27 cellular contexts compared by ENCODE assay signal in genomic region chr3:25719321-25719720, GRCh38.
"Had no signal": no experiment of that assay in that cellular context is flagged by ENCODE, and none has a peak within 500 bp of the region (broad histone marks: within the 10 kb centered on the region; RNA-seq: fewer than 3 reads in every experiment).

No MANE protein-coding gene starts in this region.

- H3K27me3 ChIP-seq: MG63 had no signal

- H3K4me3 Mint-ChIP-seq: activated B cell treated with CpG ODN at 0.5 μM for 24 hours; activated CD4-positive, alpha-beta T cell treated with anti-CD3 and anti-CD28 coated beads, Interleukin-2, amount 10 ng/mL, durations not matched to agents 24 days and 14 days; activated CD8-positive, alpha-beta memory T cell treated with anti-CD3 and anti-CD28 coated beads, Interleukin-2, amount 10 ng/mL, durations not matched to agents 7 days and 5 days; activated naive CD4-positive, alpha-beta T cell treated with anti-CD3 and anti-CD28 coated beads, Interleukin-2, amount 50 U/mL, for 24 hours; activated T-cell treated with anti-CD3 and anti-CD28 coated beads, Interleukin-2, amount 50 U/mL, for 24 hours; activated T-helper 1 cell treated with anti-CD3 and anti-CD28 coated beads, Interleukin-12 subunit alpha, Interleukin-12 subunit beta, Interleukin-2, Interleukin-4 antibody, amounts not matched to agents 30 ng/mL and 10 ng/mL and 1 ng/mL, durations not matched to agents 14 hours and 24 hours and 36 hours; central memory CD8-positive, alpha-beta T cell; T-helper 17 cell had no signal

- H3K9me3 ChIP-seq: MG63 had no signal

- H3K27me3 Mint-ChIP-seq: activated B cell treated with CpG ODN at 0.5 μM for 24 hours; activated CD4-positive, alpha-beta T cell treated with anti-CD3 and anti-CD28 coated beads, Interleukin-2, amount 10 ng/mL, durations not matched to agents 24 days and 14 days; activated CD8-positive, alpha-beta memory T cell treated with anti-CD3 and anti-CD28 coated beads, Interleukin-2, amount 10 ng/mL, durations not matched to agents 7 days and 5 days; activated naive CD4-positive, alpha-beta T cell treated with anti-CD3 and anti-CD28 coated beads, Interleukin-2, amount 50 U/mL, for 24 hours; activated T-cell treated with anti-CD3 and anti-CD28 coated beads, Interleukin-2, amount 50 U/mL, for 24 hours; central memory CD8-positive, alpha-beta T cell; T-helper 17 cell had no signal

- ATAC-seq: activated CD8-positive, alpha-beta memory T cell treated with anti-CD3 and anti-CD28 coated beads, Interleukin-2, amount 10 ng/mL, durations not matched to agents 7 days and 5 days; T-helper 17 cell had no signal

- H3K4me1 Mint-ChIP-seq: activated B cell treated with CpG ODN at 0.5 μM for 24 hours; activated CD4-positive, alpha-beta T cell treated with anti-CD3 and anti-CD28 coated beads, Interleukin-2, amount 10 ng/mL, durations not matched to agents 24 days and 14 days; activated CD8-positive, alpha-beta memory T cell treated with anti-CD3 and anti-CD28 coated beads, Interleukin-2, amount 10 ng/mL, durations not matched to agents 7 days and 5 days; activated naive CD4-positive, alpha-beta T cell treated with anti-CD3 and anti-CD28 coated beads, Interleukin-2, amount 50 U/mL, for 24 hours; central memory CD8-positive, alpha-beta T cell had no signal

- H3K27ac Mint-ChIP-seq: activated B cell treated with CpG ODN at 0.5 μM for 24 hours; activated CD4-positive, alpha-beta T cell treated with anti-CD3 and anti-CD28 coated beads, Interleukin-2, amount 10 ng/mL, durations not matched to agents 24 days and 14 days; activated CD8-positive, alpha-beta memory T cell treated with anti-CD3 and anti-CD28 coated beads, Interleukin-2, amount 10 ng/mL, durations not matched to agents 7 days and 5 days; activated naive CD4-positive, alpha-beta T cell treated with anti-CD3 and anti-CD28 coated beads, Interleukin-2, amount 50 U/mL, for 24 hours; activated T-helper 1 cell treated with anti-CD3 and anti-CD28 coated beads, Interleukin-12 subunit alpha, Interleukin-12 subunit beta, Interleukin-2, Interleukin-4 antibody, amounts not matched to agents 30 ng/mL and 10 ng/mL and 1 ng/mL, durations not matched to agents 14 hours and 24 hours and 36 hours; T-helper 17 cell had no signal

- H3K4me3 ChIP-seq: MG63 had no signal

- DNase-seq: activated B cell treated with CpG ODN at 0.5 μM for 24 hours; activated CD4-positive, alpha-beta T cell treated with anti-CD3 and anti-CD28 coated beads for 1 hour; activated CD4-positive, alpha-beta T cell treated with anti-CD3 and anti-CD28 coated beads, Interleukin-2, amount 10 ng/mL, durations not matched to agents 24 days and 14 days; activated CD4-positive, alpha-beta T cell treated with anti-CD3 and anti-CD28 coated beads, Interleukin-2, amount 50 U/mL, for 48 hours; activated CD8-positive, alpha-beta memory T cell treated with anti-CD3 and anti-CD28 coated beads, Interleukin-2, amount 10 ng/mL, durations not matched to agents 7 days and 5 days; activated effector memory CD4-positive, alpha-beta T cell treated with Interleukin-2 at 50 U/mL for 16 hours; activated naive CD4-positive, alpha-beta T cell; activated T-cell treated with anti-CD3 and anti-CD28 coated beads, Interleukin-2, amount 50 U/mL, for 24 hours; aorta; MG63; MV-4-11; NCI-H1092 treated with DMSO at 0.1 percent for 48 hours; NCI-H1436; NCI-H187 treated with DMSO at 0.1 percent for 48 hours; NCI-H2081 treated with DMSO at 0.1 percent for 48 hours; NCI-H446; NCI-H524; NCI-H748 treated with DMSO at 0.1 percent for 48 hours; OCI-M1; SHP77; T-helper 17 cell; T1000 had no signal

- H3K27ac ChIP-seq: KMS-11 had no signal

- FAIRE-seq: RCC 7860 had no signal

- H3K9me3 Mint-ChIP-seq: activated CD4-positive, alpha-beta T cell treated with anti-CD3 and anti-CD28 coated beads, Interleukin-2, amount 10 ng/mL, durations not matched to agents 24 days and 14 days; activated naive CD4-positive, alpha-beta T cell treated with anti-CD3 and anti-CD28 coated beads, Interleukin-2, amount 50 U/mL, for 24 hours; activated T-cell treated with anti-CD3 and anti-CD28 coated beads, Interleukin-2, amount 50 U/mL, for 24 hours; activated T-helper 1 cell treated with anti-CD3 and anti-CD28 coated beads, Interleukin-12 subunit alpha, Interleukin-12 subunit beta, Interleukin-2, Interleukin-4 antibody, amounts not matched to agents 30 ng/mL and 10 ng/mL and 1 ng/mL, durations not matched to agents 14 hours and 24 hours and 36 hours; central memory CD8-positive, alpha-beta T cell had no signal
